Comparison of ENCODE assay signal across 18 cellular contexts in genomic region chrX:39016551-39016950, GRCh38.
DNase-seq lines count a peak whose midpoint lies in the region; ATAC-seq and TF ChIP-seq lines count a peak whose summit lies in the region.
"Had no signal": no experiment of that assay in that cellular context is flagged by ENCODE, and none has a peak within 500 bp of the region (broad histone marks: within the 10 kb centered on the region; RNA-seq: fewer than 3 reads in every experiment).

No MANE protein-coding gene starts in this region.

- H3K27me3 ChIP-seq in body of pancreas (no peaks in the 10 kb centered on the region), mucosa of stomach (ENCODE audit: control insufficient read depth, insufficient read depth, low read length) (no peaks in the 10 kb centered on the region), heart right ventricle (peaks cover 0 to 11% (median 0%) of the 10 kb centered on the region in 7 donors), tibial nerve (no peaks in the 10 kb centered on the region)
- H3K27me3 ChIP-seq in CD8-positive, alpha-beta T cell (ENCODE audit: insufficient read depth, low read length), result no peaks in the 10 kb centered on the region

- no peak overlapping the region for H3K4me3 Mint-ChIP-seq in activated CD8-positive, alpha-beta T cell treated with anti-CD3 and anti-CD28 coated beads, Interleukin-2, amount 10 ng/mL, durations not matched to agents 7 days and 5 days
- H3K4me3 Mint-ChIP-seq in CD8-positive, alpha-beta T cell, result no peak overlapping the region
- H3K4me3 Mint-ChIP-seq: B cell; CD4-positive, CD25-positive, alpha-beta regulatory T cell had no signal

- DNase-seq in body of pancreas (peak; percentile 39 to 58 (median 54)), left colon (no peak), heart right ventricle (no peak), tibial nerve (ENCODE audit: low spot score in 2 of 2) (no peak)
- DNase-seq in activated CD8-positive, alpha-beta T cell treated with anti-CD3 and anti-CD28 coated beads, Interleukin-2, amount 10 ng/mL, durations not matched to agents 7 days and 5 days, result no peak
- no peak for DNase-seq in CD8-positive, alpha-beta T cell
- DNase-seq: CD4-positive, CD25-positive, alpha-beta regulatory T cell; DND-41; MV-4-11; NCI-H1417 treated with DMSO at 0.1 percent for 48 hours; NCI-H2029; NCI-H2171 treated with DMSO at 0.1 percent for 48 hours; NCI-H446 treated with DMSO at 0.1 percent for 48 hours had no signal

- TF ChIP-seq CTCF in body of pancreas (IDR thresholded peaks at IDR 0.05) (no peak), heart right ventricle (IDR thresholded peaks at IDR 0.05) (no peak), tibial nerve (IDR thresholded peaks at IDR 0.05) (no peak)
- no peak for TF ChIP-seq CTCF in CD8-positive, alpha-beta T cell (IDR thresholded peaks at IDR 0.05)

- H3K4me3 ChIP-seq in body of pancreas, result no peak overlapping the region
- peak overlapping the region; percentile 36 for H3K4me3 ChIP-seq in mucosa of stomach (ENCODE audit: low read length)
- H3K4me3 ChIP-seq in heart right ventricle, result no peak overlapping the region
- no peak overlapping the region for H3K4me3 ChIP-seq in CD8-positive, alpha-beta T cell (ENCODE audit: low read depth, low read length)
- no peak overlapping the region for H3K4me3 ChIP-seq in tibial nerve
- H3K4me3 ChIP-seq: GM12878, HAP-1 had no signal

- TF ChIP-seq POLR2A in body of pancreas (IDR thresholded peaks at IDR 0.05) (peak in 2 of 3 donors; percentile 32 to 33), tibial nerve (IDR thresholded peaks at IDR 0.05) (no peak)

- intact Hi-C loops in body of pancreas (cut with DNase I) (no loop called here), left colon (cut with DNase I, micrococcal nuclease) (no loop called here), heart right ventricle (cut with DNase I) (loop anchor here in 1 of 10 donors (10.0 kb wide), 1 partner anchor 128 kb away; no protein-coding TSS in a partner anchor)
- intact Hi-C loops in CD8-positive, alpha-beta T cell (cut with DNase I, micrococcal nuclease), result no loop called here

- POLR2A ChIA-PET in activated CD8-positive, alpha-beta T cell treated with anti-CD3 and anti-CD28 coated beads, Interleukin-2, amount 10 ng/mL, durations not matched to agents 7 days and 5 days (lab: Charles Lee), result no interaction called here
- POLR2A ChIA-PET in CD8-positive, alpha-beta T cell (lab: Charles Lee), result no interaction called here

- no peaks in the 10 kb centered on the region for H3K36me3 ChIP-seq in body of pancreas (replicated peaks in 1 of 2; ENCODE audit: insufficient read depth in 1 of 2, low read depth in 2 of 2)
- H3K36me3 ChIP-seq in mucosa of stomach (ENCODE audit: control insufficient read depth, insufficient read depth, low read length), result no peaks in the 10 kb centered on the region
- H3K36me3 ChIP-seq in heart right ventricle, result no peaks in the 10 kb centered on the region
- H3K36me3 ChIP-seq in CD8-positive, alpha-beta T cell (ENCODE audit: insufficient read depth, low read length), result no peaks in the 10 kb centered on the region
- H3K36me3 ChIP-seq in tibial nerve, result no peaks in the 10 kb centered on the region
- H3K36me3 ChIP-seq: HAP-1 had no signal

- ATAC-seq in body of pancreas, result peak; percentile 94
- ATAC-seq in left colon, result peak; percentile 55
- ATAC-seq in activated CD8-positive, alpha-beta T cell treated with anti-CD3 and anti-CD28 coated beads, Interleukin-2, amount 10 ng/mL, durations not matched to agents 7 days and 5 days, result no peak
- ATAC-seq in heart right ventricle, result no peak
- ATAC-seq in CD8-positive, alpha-beta T cell, result no peak
- ATAC-seq: GM12878 had no signal

- 20 to 27% methylated on average over 2 of the region's 3 CpGs for WGBS in body of pancreas, 2 donors
- 91 to 95% methylated on average over 3 of the region's 3 CpGs for WGBS in heart right ventricle, 2 donors
- 79 to 100% methylated on average over 1 to 3 of the region's 3 CpGs for WGBS in tibial nerve, 2 donors

- H3K27ac ChIP-seq in body of pancreas, result peak overlapping the region in 3 of 4 donors; percentile 54 to 59 (median 55)
- no peak overlapping the region for H3K27ac ChIP-seq in heart right ventricle
- H3K27ac ChIP-seq in CD8-positive, alpha-beta T cell (ENCODE audit: low read depth, low read length), result no peak overlapping the region
- H3K27ac ChIP-seq in tibial nerve, result no peak overlapping the region
- H3K27ac ChIP-seq: RWPE1 had no signal

- H3K27me3 Mint-ChIP-seq in activated CD8-positive, alpha-beta T cell treated with anti-CD3 and anti-CD28 coated beads, Interleukin-2, amount 10 ng/mL, durations not matched to agents 7 days and 5 days (ENCODE audit: low read depth), result no peaks in the 10 kb centered on the region
- no peaks in the 10 kb centered on the region for H3K27me3 Mint-ChIP-seq in CD8-positive, alpha-beta T cell (ENCODE audit: low read depth)
- H3K27me3 Mint-ChIP-seq: B cell had no signal

- H3K9ac ChIP-seq in mucosa of stomach (ENCODE audit: low read length), result no peak overlapping the region

- H3K9me3 ChIP-seq in body of pancreas (no peaks in the 10 kb centered on the region), mucosa of stomach (ENCODE audit: control insufficient read depth, low read length) (no peaks in the 10 kb centered on the region), heart right ventricle (no peaks in the 10 kb centered on the region), tibial nerve (no peaks in the 10 kb centered on the region)
- H3K9me3 ChIP-seq in CD8-positive, alpha-beta T cell (ENCODE audit: low read length), result no peaks in the 10 kb centered on the region
- H3K9me3 ChIP-seq: HAP-1 had no signal

- H3K4me1 ChIP-seq in body of pancreas (peaks cover 41% of the 10 kb centered on the region), mucosa of stomach (ENCODE audit: control insufficient read depth, insufficient read depth, low read length) (peaks cover 64% of the 10 kb centered on the region), heart right ventricle (peaks cover 0 to 14% (median 0%) of the 10 kb centered on the region in 9 donors), tibial nerve (peaks cover 0 to 19% (median 0%) of the 10 kb centered on the region in 4 donors)
- H3K4me1 ChIP-seq in CD8-positive, alpha-beta T cell (ENCODE audit: insufficient read depth, low read length), result no peaks in the 10 kb centered on the region
- H3K4me1 ChIP-seq: HAP-1 had no signal

- H3K27ac Mint-ChIP-seq in activated CD8-positive, alpha-beta T cell treated with anti-CD3 and anti-CD28 coated beads, Interleukin-2, amount 10 ng/mL, durations not matched to agents 7 days and 5 days, result no peak overlapping the region
- H3K27ac Mint-ChIP-seq in CD8-positive, alpha-beta T cell, result no peak overlapping the region
- H3K27ac Mint-ChIP-seq: B cell; CD4-positive, CD25-positive, alpha-beta regulatory T cell had no signal

- no peaks in the 10 kb centered on the region for H3K9me3 Mint-ChIP-seq in activated CD8-positive, alpha-beta T cell treated with anti-CD3 and anti-CD28 coated beads, Interleukin-2, amount 10 ng/mL, durations not matched to agents 7 days and 5 days (ENCODE audit: insufficient read depth)
- H3K9me3 Mint-ChIP-seq in CD8-positive, alpha-beta T cell, result no peaks in the 10 kb centered on the region

- CTCF ChIA-PET in activated CD8-positive, alpha-beta T cell treated with anti-CD3 and anti-CD28 coated beads, Interleukin-2, amount 10 ng/mL, durations not matched to agents 7 days and 5 days (lab: Charles Lee), result no interaction called here
- CTCF ChIA-PET in CD8-positive, alpha-beta T cell (lab: Charles Lee), result no interaction called here

- TF ChIP-seq EP300 in tibial nerve (IDR thresholded peaks at IDR 0.05), result no peak

- no peaks in the 10 kb centered on the region for H3K4me1 Mint-ChIP-seq in activated CD8-positive, alpha-beta T cell treated with anti-CD3 and anti-CD28 coated beads, Interleukin-2, amount 10 ng/mL, durations not matched to agents 7 days and 5 days (ENCODE audit: low read depth)
- H3K4me1 Mint-ChIP-seq in CD8-positive, alpha-beta T cell (ENCODE audit: low read depth), result no peaks in the 10 kb centered on the region
- H3K4me1 Mint-ChIP-seq: CD4-positive, CD25-positive, alpha-beta regulatory T cell had no signal

- no peaks in the 10 kb centered on the region for H3K36me3 Mint-ChIP-seq in activated CD8-positive, alpha-beta T cell treated with anti-CD3 and anti-CD28 coated beads, Interleukin-2, amount 10 ng/mL, durations not matched to agents 7 days and 5 days (ENCODE audit: low read depth)
- H3K36me3 Mint-ChIP-seq in CD8-positive, alpha-beta T cell, result no peaks in the 10 kb centered on the region
- H3K36me3 Mint-ChIP-seq: CD4-positive, CD25-positive, alpha-beta regulatory T cell had no signal

Comparison
In these comparisons a context has a peak if more than half of its experiments do, and no peak if none do; other contexts are left out.
1. ATAC-seq: peak in body of pancreas (single experiment) and left colon (single experiment); none in activated CD8-positive, alpha-beta T cell treated with anti-CD3 and anti-CD28 coated beads, Interleukin-2, amount 10 ng/mL, durations not matched to agents 7 days and 5 days (single experiment), heart right ventricle (0 of 8) and CD8-positive, alpha-beta T cell (single experiment).
2. DNase-seq: peak in body of pancreas (4 of 4); none in left colon (0 of 2), activated CD8-positive, alpha-beta T cell treated with anti-CD3 and anti-CD28 coated beads, Interleukin-2, amount 10 ng/mL, durations not matched to agents 7 days and 5 days (single experiment), heart right ventricle (0 of 2), CD8-positive, alpha-beta T cell (0 of 7) and tibial nerve (0 of 2).
3. H3K27ac ChIP-seq: peak in body of pancreas (3 of 4); none in heart right ventricle (0 of 10), CD8-positive, alpha-beta T cell (single experiment) and tibial nerve (0 of 4).
4. POLR2A ChIP-seq: peak in body of pancreas (2 of 3); none in tibial nerve (0 of 2).